ENCODE assay signal across 8 cellular contexts in the genomic region with DNA sequence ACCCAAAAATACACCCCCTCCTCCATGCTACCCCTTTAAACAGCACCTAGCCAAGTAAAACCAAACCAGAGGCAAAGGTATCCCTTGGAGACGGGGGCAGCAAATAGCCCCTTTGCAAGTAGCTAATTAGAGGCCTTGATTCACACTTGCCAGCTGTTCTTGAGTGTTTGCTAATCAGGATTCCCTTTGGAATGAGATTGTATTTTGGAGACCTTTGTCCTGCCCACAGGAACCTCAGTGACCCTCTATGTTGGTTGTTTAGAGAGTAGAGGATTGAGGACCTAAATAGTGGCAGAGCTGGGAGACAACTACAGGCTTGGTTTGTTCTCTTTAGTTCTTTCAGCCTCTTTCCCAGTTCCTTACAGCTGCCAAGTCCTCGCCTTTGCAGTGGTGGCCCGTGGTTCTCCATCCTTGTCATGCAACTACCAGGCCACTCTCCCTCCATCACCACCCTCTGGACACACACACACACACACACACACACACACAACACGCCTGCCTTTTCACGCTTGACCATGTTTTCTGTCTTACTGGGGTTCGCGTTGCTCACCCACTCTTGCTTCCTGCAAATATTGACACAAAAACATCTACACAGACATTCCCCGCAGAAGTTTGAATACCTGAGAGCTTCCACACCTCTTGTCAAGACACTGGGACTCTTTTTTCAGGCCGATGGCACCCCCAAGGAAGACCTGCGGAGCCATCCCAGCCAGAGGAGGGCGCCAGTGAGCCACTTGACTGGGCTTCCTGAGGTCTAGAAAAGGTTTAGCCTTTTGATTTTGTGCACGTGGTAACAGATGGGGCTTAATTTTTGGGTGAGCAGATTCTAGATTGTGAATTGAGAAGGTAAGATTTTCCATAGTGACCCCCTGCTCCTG.
DNase-seq lines count a peak whose midpoint lies in the region; ATAC-seq and TF ChIP-seq lines count a peak whose summit lies in the region.

No MANE protein-coding gene starts in this region.

- H2AK9ac ChIP-seq in IMR-90 (replicated peaks; ENCODE audit: low read depth, low read length, poor library complexity): peak overlapping the region; percentile 81

- peaks cover 6% of the 10 kb centered on the region; the same call in 1 of the 2 replicates for H3K9me1 ChIP-seq in IMR-90 (ENCODE audit: insufficient read depth, low read length)

- no peak overlapping the region for H3K23ac ChIP-seq in IMR-90 (ENCODE audit: low read depth, low read length)

- H3K18ac ChIP-seq in IMR-90 (ENCODE audit: low read depth, low read length): no peak overlapping the region

- peak; percentile 87 for TF ChIP-seq CTCF in A673 (conservative IDR thresholded peaks at IDR 0.05; ENCODE audit: low read depth, low read length)
- peak; percentile 43 for TF ChIP-seq CTCF in IMR-90 (conservative IDR thresholded peaks at IDR 0.05; ENCODE audit: low read depth, low read length)
- TF ChIP-seq CTCF in WI38 (IDR thresholded peaks at IDR 0.05; ENCODE audit: low read depth, low read length): peak; percentile 52
- peak; percentile 64 to 73 for TF ChIP-seq CTCF in mammary epithelial cell (conservative IDR thresholded peaks at IDR 0.05 in 1 of 2, IDR thresholded peaks at IDR 0.05 in 1 of 2; ENCODE audit: extremely low read depth in 1 of 2, insufficient read depth in 1 of 2, low read depth in 1 of 2, low read length in 2 of 2)
- TF ChIP-seq CTCF in lung (IDR thresholded peaks at IDR 0.05; ENCODE audit: control extremely low read depth, extremely low read depth): peak; percentile 29

- H3K4me3 ChIP-seq in A673 (ENCODE audit: low read depth, low read length, poor library complexity, severe bottlenecking): no peak overlapping the region
- no peak overlapping the region for H3K4me3 ChIP-seq in IMR-90 (ENCODE audit: insufficient read depth, low read depth, low read length)
- H3K4me3 ChIP-seq in WI38 (ENCODE audit: low read depth, low read length): no peak overlapping the region
- no peak overlapping the region for H3K4me3 ChIP-seq in mammary epithelial cell (replicated peaks in 1 of 3; ENCODE audit: insufficient read depth in 1 of 3, low read depth in 2 of 3, low read length in 3 of 3)
- no peak overlapping the region for H3K4me3 ChIP-seq in lung

- H4K20me1 ChIP-seq in IMR-90 (ENCODE audit: insufficient read depth, low read length): 0 out of 2 replicates have a peak, but pooled peaks cover 4% of the 10 kb centered on the region
- H4K20me1 ChIP-seq in mammary epithelial cell (ENCODE audit: insufficient read depth, low read length): no peaks in the 10 kb centered on the region

- BruUV-seq in A673 (replicated peaks; lab: Mats Ljungman, UMichigan) (no TSS peak), IMR-90 (replicated peaks; lab: Mats Ljungman, UMichigan) (no TSS peak), mammary epithelial cell (replicated peaks; lab: Mats Ljungman, UMichigan) (no TSS peak)

- H3K56ac ChIP-seq in IMR-90 (ENCODE audit: extremely low read depth, insufficient read depth, low read length): no peak overlapping the region

- TF ChIP-seq POLR2A in IMR-90 (IDR thresholded peaks at IDR 0.05; ENCODE audit: low read depth, low read length): no peak

- no peaks in the 10 kb centered on the region for H3K79me2 ChIP-seq in mammary epithelial cell (ENCODE audit: insufficient read depth, low read length)

- intact Hi-C loops in A673 (cut with micrococcal nuclease; ENCODE audit: unreplicated experiment): loop anchor here (2.0 kb wide), 1 partner anchor 50 kb away; no protein-coding TSS in a partner anchor
- intact Hi-C loops in IMR-90 (cut with micrococcal nuclease): no loop called here
- intact Hi-C loops in mammary epithelial cell (cut with micrococcal nuclease): loop anchor here (1.0 kb wide), 1 partner anchor 50 kb away; no protein-coding TSS in a partner anchor

- ATAC-seq in GM18868 (IDR thresholded peaks at IDR 0.05; ENCODE audit: unreplicated experiment): peak; percentile 75
- no peak; the same call in 1 of the 2 replicates for ATAC-seq in IMR-90 (ENCODE audit: low read depth)
- no peak for ATAC-seq in lung (ENCODE audit: insufficient read depth, low FRiP score)

- no peaks in the 10 kb centered on the region; a peak in 1 of 4 replicates for H3K79me1 ChIP-seq in IMR-90 (ENCODE audit: low read depth in 1 of 2, low read length in 2 of 2)

- DNase-seq in A673 (ENCODE audit: low spot score) (peak; percentile 64), IMR-90 (no peak), mammary epithelial cell (peak; percentile 11), lung (ENCODE audit: low spot score) (peak; percentile 62), cerebellum (ENCODE audit: low spot score) (no peak)
- DNase-seq in stimulated activated CD8-positive, alpha-beta memory T cell treated with anti-CD3 and anti-CD28 coated beads, Interleukin-7, amount 100 ng/mL, for 24 hours (ENCODE audit: low read depth): peak; percentile 77

- no peak overlapping the region for H2BK120ac ChIP-seq in IMR-90 (ENCODE audit: low read depth, low read length)

- no peak overlapping the region for H2AFZ ChIP-seq in IMR-90 (replicated peaks; ENCODE audit: low read length, poor library complexity)
- no peak overlapping the region for H2AFZ ChIP-seq in mammary epithelial cell (ENCODE audit: low read depth, low read length)

- no peak overlapping the region for H4K91ac ChIP-seq in IMR-90 (ENCODE audit: insufficient read depth, low read depth, low read length)

- H3K27me3 ChIP-seq in A673 (replicated peaks; ENCODE audit: insufficient read depth, low read depth, low read length, poor library complexity) (no peaks in the 10 kb centered on the region), IMR-90 (ENCODE audit: control insufficient read depth, insufficient read depth, low read length) (no peaks in the 10 kb centered on the region), mammary epithelial cell (ENCODE audit: insufficient read depth, low read length) (no peaks in the 10 kb centered on the region), lung (ENCODE audit: control insufficient read depth, insufficient read depth) (no peaks in the 10 kb centered on the region)

- no peak overlapping the region for H3K14ac ChIP-seq in IMR-90 (replicated peaks; ENCODE audit: low read depth, low read length)

- dilution Hi-C loops in IMR-90 (cut with HindIII; ENCODE audit: low sequenced_read_pairs, unreplicated experiment): no loop called here
- dilution Hi-C loops in mammary epithelial cell (cut with HindIII; ENCODE audit: low sequenced_read_pairs): no loop called here

- no peak overlapping the region for H2BK5ac ChIP-seq in IMR-90 (ENCODE audit: low read depth, low read length, poor library complexity, severe bottlenecking)

- no peak overlapping the region for H4K5ac ChIP-seq in IMR-90 (ENCODE audit: low read depth, low read length)

- H2AK5ac ChIP-seq in IMR-90 (ENCODE audit: low read depth, low read length): no peak overlapping the region

- H3K4ac ChIP-seq in IMR-90 (ENCODE audit: low read depth, low read length): no peak overlapping the region

- TF ChIP-seq RAD21 in IMR-90 (IDR thresholded peaks at IDR 0.05; ENCODE audit: low read length): peak; percentile 49

- in situ Hi-C loops in IMR-90 (cut with MboI; ENCODE audit: low sequenced_read_pairs) (no loop called here), mammary epithelial cell (cut with MboI; ENCODE audit: low sequenced_read_pairs in 2 of 2) (no loop called here)

- H3K36me3 ChIP-seq in A673 (ENCODE audit: insufficient read depth, low read length, poor library complexity, severe bottlenecking) (no peaks in the 10 kb centered on the region), IMR-90 (ENCODE audit: control insufficient read depth, insufficient read depth, low read length) (peaks cover 7% of the 10 kb centered on the region), mammary epithelial cell (ENCODE audit: insufficient read depth, low read length) (no peaks in the 10 kb centered on the region), lung (ENCODE audit: control insufficient read depth in 2 of 2, insufficient read depth in 2 of 2, low read length in 2 of 2) (peaks cover 4 to 5% of the 10 kb centered on the region in 2 donors)

- no peaks in the 10 kb centered on the region for H3K4me1 ChIP-seq in A673 (ENCODE audit: insufficient read depth, low read length, poor library complexity, severe bottlenecking)
- H3K4me1 ChIP-seq in IMR-90 (ENCODE audit: control insufficient read depth, insufficient read depth, low read length): no peaks in the 10 kb centered on the region
- H3K4me1 ChIP-seq in mammary epithelial cell (ENCODE audit: insufficient read depth, low read length): no peaks in the 10 kb centered on the region
- H3K4me1 ChIP-seq in lung (ENCODE audit: control insufficient read depth in 2 of 2, insufficient read depth in 2 of 2, low read length in 2 of 2): peaks cover 0 to 2% of the 10 kb centered on the region in 2 donors

- no peak overlapping the region for H2BK15ac ChIP-seq in IMR-90 (ENCODE audit: low read depth, low read length)

- no peaks in the 10 kb centered on the region for H3K9me3 ChIP-seq in A673 (ENCODE audit: low read depth, low read length, poor library complexity, severe bottlenecking)
- H3K9me3 ChIP-seq in IMR-90 (ENCODE audit: control insufficient read depth, insufficient read depth, low read length): no peaks in the 10 kb centered on the region
- H3K9me3 ChIP-seq in mammary epithelial cell (replicated peaks; ENCODE audit: insufficient read depth, low read length): no peaks in the 10 kb centered on the region
- no peaks in the 10 kb centered on the region for H3K9me3 ChIP-seq in lung (ENCODE audit: control insufficient read depth in 2 of 2, insufficient read depth in 1 of 2, low read length in 1 of 2)

- 70% methylated on average over 9 of the region's 12 CpGs; no CpG with 5 or more reads in 1 of the 2 experiments for WGBS in IMR-90 (ENCODE audit: extremely low coverage in 2 of 2, insufficient read length in 1 of 2), 2 experiments
- WGBS in mammary epithelial cell (ENCODE audit: low coverage, missing lambda C conversion rate): 77% methylated on average over 9 of the region's 12 CpGs
- 65 to 72% methylated on average over 12 of the region's 12 CpGs for WGBS in lung, 2 donors

- H3K27ac ChIP-seq in A673 (ENCODE audit: low read depth, low read length, poor library complexity, severe bottlenecking) (no peak overlapping the region), IMR-90 (ENCODE audit: insufficient read depth, low read length) (no peak overlapping the region), mammary epithelial cell (ENCODE audit: insufficient read depth, low read depth, low read length) (no peak overlapping the region), lung (ENCODE audit: low read depth in 1 of 2, low read length in 1 of 2) (no peak overlapping the region)

- no peak overlapping the region for H2BK20ac ChIP-seq in IMR-90 (ENCODE audit: low read depth, low read length)

- POLR2A ChIA-PET in A673 (lab: Charles Lee; ENCODE audit: low non-redundant PET) (interaction anchor here (0.6 kb wide), 1 partner anchor 1768 kb away, joined by 3 read pairs; no protein-coding TSS in a partner anchor), IMR-90 (lab: Charles Lee; ENCODE audit: unreplicated experiment) (no interaction called here)

- H4K8ac ChIP-seq in IMR-90 (ENCODE audit: low read depth in 2 of 2, low read length in 2 of 2): no peak overlapping the region

- CTCF ChIA-PET in A673 (lab: Charles Lee) (interaction anchor here (0.6 to 0.7 kb wide), 2 partner anchors 50 to 282 kb away, joined by 3 read pairs; no protein-coding TSS in a partner anchor), IMR-90 (lab: Yijun Ruan, JAX) (interaction anchor here (0.7 to 1.8 kb wide), 3 partner anchors 10 to 117 kb away, joined by 4 to 8 read pairs (median 5); no protein-coding TSS in a partner anchor), mammary epithelial cell (lab: Charles Lee; ENCODE audit: low non-redundant PET) (no interaction called here)

- H3K4me2 ChIP-seq in IMR-90 (ENCODE audit: low read depth, low read length) (no peak overlapping the region), mammary epithelial cell (ENCODE audit: insufficient read depth, low read depth, low read length) (no peak overlapping the region)

- H3K9ac ChIP-seq in IMR-90 (ENCODE audit: low read depth, low read length) (no peak overlapping the region), mammary epithelial cell (ENCODE audit: insufficient read depth, low read length) (no peak overlapping the region)

Comparison
In these comparisons a context has a peak if more than half of its experiments do, and no peak if none do; other contexts are left out.
1. DNase-seq: peak in A673 (single experiment), mammary epithelial cell (single experiment), lung (single experiment) and stimulated activated CD8-positive, alpha-beta memory T cell treated with anti-CD3 and anti-CD28 coated beads, Interleukin-7, amount 100 ng/mL, for 24 hours (single experiment); none in IMR-90 (single experiment) and cerebellum (single experiment).
2. CTCF ChIP-seq: peak in every context shown above with its lines; median percentile 87 in A673; 68 in mammary epithelial cell; 52 in WI38; 43 in IMR-90; 29 in lung.